8 cellular contexts compared by ENCODE assay signal in genomic region chr17:82751171-82751570, GRCh38. TPM values are rescaled to one million over a fixed set of nuclear protein-coding genes. Genes with fewer than 3 reads are reported as not detected.
DNase-seq lines count a peak whose midpoint lies in the region; ATAC-seq, FAIRE-seq and TF ChIP-seq lines count a peak whose summit lies in the region.

No MANE protein-coding gene starts in this region.

- no peak overlapping the region for H3K23ac ChIP-seq in H1 (ENCODE audit: insufficient read length)

- H3K36me3 ChIP-seq in H1 (ENCODE audit: control insufficient read depth in 2 of 4, insufficient read depth in 4 of 4, low read length in 3 of 4) = peaks cover 0 to 4% (median 0%) of the 10 kb centered on the region in 4 experiments; a peak in 1 of 8 replicates
- no peaks in the 10 kb centered on the region for H3K36me3 ChIP-seq in prostate gland

- no peak overlapping the region for H2BK5ac ChIP-seq in H1 (ENCODE audit: low read depth, low read length)

- TF ChIP-seq RAD21 in H1 (IDR thresholded peaks at IDR 0.05 in 1 of 2, conservative IDR thresholded peaks at IDR 0.05 in 1 of 2; ENCODE audit: low read depth in 2 of 2, low read length in 2 of 2) = no peak

- TF ChIP-seq CTCF in H1 (IDR thresholded peaks at IDR 0.05; ENCODE audit: control extremely low read depth in 1 of 3, insufficient read depth in 1 of 3, low read depth in 1 of 3, low read length in 3 of 3) (no peak), prostate gland (IDR thresholded peaks at IDR 0.05) (peak in 1 of 4 experiments; percentile 10)

- H3K4me1 ChIP-seq in H1 (replicated peaks in 1 of 4; ENCODE audit: control insufficient read depth in 3 of 4, insufficient read depth in 4 of 4, low read length in 3 of 4) (peaks cover 8 to 22% (median 16%) of the 10 kb centered on the region in 4 experiments), prostate gland (replicated peaks) (peaks cover 4% of the 10 kb centered on the region)

- H3K27ac ChIP-seq in H1 (ENCODE audit: low read depth, low read length) (no peak overlapping the region), prostate gland (peak overlapping the region; percentile 58 to 85)

- H4K20me1 ChIP-seq in H1 (replicated peaks in 1 of 2; ENCODE audit: control insufficient read depth in 1 of 2, insufficient read depth in 2 of 2, low read length in 2 of 2) = peaks cover 0 to 1% of the 10 kb centered on the region in 2 experiments

- ATAC-seq in GM19397 (IDR thresholded peaks at IDR 0.05; ENCODE audit: unreplicated experiment) (peak; percentile 21), HG03432 (IDR thresholded peaks at IDR 0.05; ENCODE audit: unreplicated experiment) (peak; percentile 33)

- peak overlapping the region in 1 of 4 experiments; percentile 27; a peak in 1 of 7 replicates for H3K9ac ChIP-seq in H1 (replicated peaks in 1 of 4; ENCODE audit: extremely low read depth in 1 of 4, low read depth in 3 of 4, low read length in 3 of 4)

- peaks cover 0 to 21% of the 10 kb centered on the region in 2 experiments; a peak in 2 of 4 replicates for H3K79me2 ChIP-seq in H1 (ENCODE audit: control insufficient read depth in 1 of 2, insufficient read depth in 2 of 2, low read length in 2 of 2)

- H2AK5ac ChIP-seq in H1 (ENCODE audit: low read depth, low read length) = no peak overlapping the region

- no peak for FAIRE-seq in H1 (lab: Jason Lieb, UNC)

- peaks cover 13% of the 10 kb centered on the region for H3K23me2 ChIP-seq in H1 (ENCODE audit: low read depth, low read length)

- intact Hi-C loops in prostate gland (cut with DNase I) = loop anchor here (5.0 kb wide), 1 partner anchor 104 kb away; the partner anchor contains the start of gene WDR45B

- H3K18ac ChIP-seq in H1 (ENCODE audit: extremely low read depth, low read length) = no peak overlapping the region

- H3K14ac ChIP-seq in H1 (ENCODE audit: insufficient read length) = no peak overlapping the region

- H4K91ac ChIP-seq in H1 (replicated peaks; ENCODE audit: insufficient read length, low read length) = peak overlapping the region; percentile 64

- peak overlapping the region; percentile 81 to 95 for H3K4me2 ChIP-seq in H1 (ENCODE audit: insufficient read depth in 1 of 2, low read depth in 2 of 2, low read length in 2 of 2)

- POLR2A ChIA-PET in H1 (lab: Charles Lee; ENCODE audit: partially characterized antibody) = interaction anchor here (0.6 to 1.3 kb wide), 2 partner anchors 10 to 102 kb away, joined by 3 read pairs; no protein-coding TSS in a partner anchor

- H3K27me3 ChIP-seq in H1 (replicated peaks in 1 of 4; ENCODE audit: control insufficient read depth in 3 of 4, extremely low read depth in 1 of 4, insufficient read depth in 3 of 4, low read length in 3 of 4) (peaks cover 0 to 6% (median 3%) of the 10 kb centered on the region in 4 experiments; a peak in 4 of 7 replicates), prostate gland (replicated peaks; ENCODE audit: insufficient read depth) (no peaks in the 10 kb centered on the region)

- no peak overlapping the region for H2BK15ac ChIP-seq in H1 (ENCODE audit: low read length)

- no peak overlapping the region for H2BK120ac ChIP-seq in H1 (replicated peaks; ENCODE audit: low read depth, low read length)

- H4K8ac ChIP-seq in H1 (ENCODE audit: extremely low read depth, insufficient read depth, low read length) = no peak overlapping the region

- peak overlapping the region; percentile 44 to 80 (median 62) for H3K4me3 ChIP-seq in H1 (ENCODE audit: extremely low read depth in 1 of 4, insufficient read depth in 2 of 4, low read depth in 3 of 4, low read length in 4 of 4)
- H3K4me3 ChIP-seq in prostate gland = peak overlapping the region; percentile 89 to 92

- CTCF ChIA-PET in H1 (lab: Charles Lee; ENCODE audit: partially characterized antibody) = no interaction called here

- no peak overlapping the region for H2AFZ ChIP-seq in H1 (ENCODE audit: low read length)

- no peak overlapping the region for H3K4ac ChIP-seq in H1 (replicated peaks; ENCODE audit: insufficient read length, low read depth, low read length)

- no peak for TF ChIP-seq EP300 in H1 (IDR thresholded peaks at IDR 0.05; ENCODE audit: borderline replicate concordance in 1 of 2, low read depth in 2 of 2, low read length in 2 of 2)

- 3% methylated on average over 22 of the region's 56 CpGs; no CpG with 5 or more reads in 1 of the 2 experiments for WGBS in H1 (ENCODE audit: extremely low coverage in 1 of 2, insufficient coverage in 1 of 2, insufficient read length in 1 of 2, insufficient replicate concordance in 2 of 2, low coverage in 1 of 2, low lambda C conversion rate in 2 of 2, missing lambda C conversion rate in 1 of 2), 2 experiments
- no CpG with 5 or more reads among the region's 56 CpGs for WGBS in prostate gland

- H3K9me3 ChIP-seq in H1 (ENCODE audit: insufficient read depth in 2 of 2, low read depth in 1 of 2, low read length in 1 of 2) (peaks cover 2 to 4% of the 10 kb centered on the region in 2 experiments; a peak in 3 of 4 replicates), prostate gland (no peaks in the 10 kb centered on the region)

- peaks cover 2% of the 10 kb centered on the region for H3K79me1 ChIP-seq in H1 (ENCODE audit: low read depth, low read length)

- H4K5ac ChIP-seq in H1 (ENCODE audit: insufficient read length, low read depth, low read length) = no peak overlapping the region

- H2BK20ac ChIP-seq in H1 (ENCODE audit: low read length) = no peak overlapping the region

- peak in 1 of 2 experiments; percentile 78 for DNase-seq in H1 (ENCODE audit: low read depth in 1 of 2, low spot score in 2 of 2)
- DNase-seq in prostate gland (ENCODE audit: low spot score) = no peak
- DNase-seq in AG08395 (ENCODE audit: low spot score) = no peak
- DNase-seq in stimulated activated CD4-positive, alpha-beta T cell treated with anti-CD3 and anti-CD28 coated beads, Interleukin-12 subunit alpha, Interleukin-12 subunit beta, amount 100 ng/mL, for 4 hours = no peak
- DNase-seq in Kasumi-1 (lab: John Stamatoyannopoulos, UW) = no peak
- no peak for DNase-seq in cortex of kidney (lab: John Stamatoyannopoulos, UW)

- peak overlapping the region; percentile 50; the same call in 1 of the 2 replicates for H2BK12ac ChIP-seq in H1 (ENCODE audit: low read depth, low read length)

- H3K56ac ChIP-seq in H1 (replicated peaks; ENCODE audit: insufficient read length, low read depth, low read length) = no peak overlapping the region

- TF ChIP-seq POLR2A in H1 (IDR thresholded peaks at IDR 0.05; ENCODE audit: control extremely low read depth in 1 of 2, low read depth in 2 of 2, low read length in 2 of 2) = no peak
- no peak for TF ChIP-seq POLR2A in prostate gland (IDR thresholded peaks at IDR 0.05)

TF ChIP-seq in H1, 55 proteins besides CTCF, POLR2A, EP300 and RAD21 (continues in another document):
- TF ChIP-seq TCF12 (IDR thresholded peaks at IDR 0.05; ENCODE audit: low read depth, low read length) = no peak
- no peak for TF ChIP-seq POU5F1 (IDR thresholded peaks at IDR 0.05; ENCODE audit: low read depth, low read length)
- no peak for TF ChIP-seq CREB1 (IDR thresholded peaks at IDR 0.05)
- TF ChIP-seq TAF1 (IDR thresholded peaks at IDR 0.05; ENCODE audit: low read depth, low read length) = 0 out of 2 replicates have a peak, but pooled peaks have one; percentile 0

RNA-seq across cellular contexts. Expression of gene TBCD, which starts 0.7 kb away (rescaled TPM):
- 117 and 118 TPM in 2 replicates for total RNA-seq in H1 (2021; fragmentation: NEBNext Ultra II Directional; extraction: Animal tissue kit (Norgen Biotek cat#: 25700))
- 162 and 214 TPM in 2 replicates for polyA plus RNA-seq in H1 (2011; rRNA removed)
- polyA plus RNA-seq in H1 (2011; cell fraction: cytosol; rRNA removed) = 111 TPM
- polyA plus RNA-seq in H1 (2011; cell fraction: nucleus; rRNA removed) = 346 TPM
- 116 to 160 TPM (median 143 TPM) in 4 replicates for polyA plus RNA-seq in H1 (2012, experiment 1 of 2)
- 116 TPM for polyA plus RNA-seq in H1 (2012, experiment 2 of 2)
- 64.1 TPM for polyA plus RNA-seq in H1 (2013, experiment 1 of 2)
- polyA plus RNA-seq in H1 (2013, experiment 2 of 2) = 59.0 TPM
- 107 and 112 TPM in 2 replicates for polyA minus RNA-seq in H1 (2011; rRNA and poly(A)+ RNA removed)
- 87.7 TPM for polyA minus RNA-seq in H1 (2011; cell fraction: cytosol; rRNA and poly(A)+ RNA removed)
- polyA minus RNA-seq in H1 (2011; cell fraction: nucleus; rRNA and poly(A)+ RNA removed) = 90.6 TPM
- 100 to 1,000 TPM in 1 of 2 donors, 10 to 100 TPM in 1; 64.0 to 123 TPM for total RNA-seq in prostate gland

RNA-seq across cellular contexts. Expression of gene FN3K, which starts 15.8 kb away (rescaled TPM):
- total RNA-seq in H1 (2021; fragmentation: NEBNext Ultra II Directional; extraction: Animal tissue kit (Norgen Biotek cat#: 25700)) = 13.6 and 14.2 TPM in 2 replicates
- 0.88 and 2.1 TPM in 2 replicates for polyA plus RNA-seq in H1 (2011; rRNA removed)
- polyA plus RNA-seq in H1 (2011; cell fraction: cytosol; rRNA removed) = 2.4 TPM
- polyA plus RNA-seq in H1 (2011; cell fraction: nucleus; rRNA removed) = 4.6 TPM
- polyA plus RNA-seq in H1 (2012, experiment 1 of 2) = 13.9 to 22.0 TPM (median 20.3 TPM) in 4 replicates
- polyA plus RNA-seq in H1 (2012, experiment 2 of 2) = 13.0 TPM
- polyA plus RNA-seq in H1 (2013, experiment 1 of 2) = 6.2 TPM
- polyA plus RNA-seq in H1 (2013, experiment 2 of 2) = 5.4 TPM
- polyA minus RNA-seq in H1 (2011; rRNA and poly(A)+ RNA removed) = 1.7 and 1.8 TPM in 2 replicates
- polyA minus RNA-seq in H1 (2011; cell fraction: cytosol; rRNA and poly(A)+ RNA removed) = 7.4 TPM
- 5.4 TPM for polyA minus RNA-seq in H1 (2011; cell fraction: nucleus; rRNA and poly(A)+ RNA removed)
- 10 to 100 TPM; 16.9 to 32.2 TPM for total RNA-seq in prostate gland

RNA-seq across cellular contexts. Expression of gene FN3KRP, which starts 34.7 kb away (rescaled TPM):
- 21.4 and 23.3 TPM in 2 replicates for total RNA-seq in H1 (2021; fragmentation: NEBNext Ultra II Directional; extraction: Animal tissue kit (Norgen Biotek cat#: 25700))
- polyA plus RNA-seq in H1 (2011; rRNA removed) = 17.1 and 18.1 TPM in 2 replicates
- 17.3 TPM for polyA plus RNA-seq in H1 (2011; cell fraction: cytosol; rRNA removed)
- 19.5 TPM for polyA plus RNA-seq in H1 (2011; cell fraction: nucleus; rRNA removed)
- 29.8 to 30.3 TPM (median 30.2 TPM) in 4 replicates for polyA plus RNA-seq in H1 (2012, experiment 1 of 2)
- polyA plus RNA-seq in H1 (2012, experiment 2 of 2) = 18.4 TPM
- 13.8 TPM for polyA plus RNA-seq in H1 (2013, experiment 1 of 2)
- polyA plus RNA-seq in H1 (2013, experiment 2 of 2) = 13.2 TPM
- polyA minus RNA-seq in H1 (2011; rRNA and poly(A)+ RNA removed) = 10.1 and 10.7 TPM in 2 replicates
- polyA minus RNA-seq in H1 (2011; cell fraction: cytosol; rRNA and poly(A)+ RNA removed) = 8.7 TPM
- 4.8 TPM for polyA minus RNA-seq in H1 (2011; cell fraction: nucleus; rRNA and poly(A)+ RNA removed)
- total RNA-seq in prostate gland = 10 to 100 TPM; 26.1 to 28.3 TPM

RNA-seq across cellular contexts. Expression of gene RAB40B, which starts 52.7 kb away (rescaled TPM):
- 3.1 and 3.3 TPM in 2 replicates for total RNA-seq in H1 (2021; fragmentation: NEBNext Ultra II Directional; extraction: Animal tissue kit (Norgen Biotek cat#: 25700))
- 4.6 and 7.1 TPM in 2 replicates for polyA plus RNA-seq in H1 (2011; rRNA removed)
- 2.9 TPM for polyA plus RNA-seq in H1 (2011; cell fraction: cytosol; rRNA removed)
- 5.8 TPM for polyA plus RNA-seq in H1 (2011; cell fraction: nucleus; rRNA removed)
- polyA plus RNA-seq in H1 (2012, experiment 1 of 2) = 4.1 to 5.9 TPM (median 4.3 TPM) in 4 replicates
- polyA plus RNA-seq in H1 (2012, experiment 2 of 2) = 13.5 TPM
- polyA plus RNA-seq in H1 (2013, experiment 1 of 2) = 2.4 TPM
- polyA plus RNA-seq in H1 (2013, experiment 2 of 2) = 3.6 TPM
- 0.95 and 1.5 TPM in 2 replicates for polyA minus RNA-seq in H1 (2011; rRNA and poly(A)+ RNA removed)
- 1.1 TPM for polyA minus RNA-seq in H1 (2011; cell fraction: cytosol; rRNA and poly(A)+ RNA removed)
- polyA minus RNA-seq in H1 (2011; cell fraction: nucleus; rRNA and poly(A)+ RNA removed) = 1.8 TPM
- 10 to 100 TPM; 23.8 to 34.9 TPM for total RNA-seq in prostate gland
